In the genomic region with DNA sequence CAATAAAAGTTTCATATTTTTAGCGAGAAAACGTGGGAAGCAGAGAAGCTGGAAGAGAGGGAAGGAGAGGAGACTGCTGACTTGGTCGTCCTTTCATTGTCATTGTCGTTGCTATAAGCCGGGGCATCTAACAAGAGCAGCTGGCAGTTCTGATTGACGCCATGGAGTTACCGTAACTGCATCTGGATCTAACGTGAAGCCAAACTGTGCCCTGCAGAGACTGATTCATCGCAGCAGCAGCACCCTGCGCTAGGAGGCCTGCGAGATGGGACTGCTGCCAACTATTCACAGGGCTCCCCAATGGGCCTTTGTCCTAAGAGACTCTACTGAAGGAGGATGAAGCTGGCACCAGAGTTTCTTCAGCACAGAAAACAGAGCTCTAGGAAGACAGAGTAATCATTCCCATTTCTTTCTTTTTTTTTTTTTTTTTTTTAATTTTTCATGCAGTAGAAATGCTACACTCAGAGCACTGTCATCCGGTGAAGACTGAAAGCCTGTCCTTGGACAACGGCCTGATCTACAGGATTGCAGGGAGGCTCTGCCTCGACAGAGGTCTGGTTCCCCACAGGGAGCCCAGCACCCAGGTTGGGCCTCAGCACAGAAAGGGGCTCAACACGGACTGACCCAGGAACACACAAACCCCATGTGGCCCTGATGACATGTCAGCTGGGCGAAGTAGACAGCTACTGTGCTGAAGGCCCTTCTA, we compare ENCODE assay signal across 11 cellular contexts. TPM values are rescaled to one million over a fixed set of nuclear protein-coding genes. Genes with fewer than 3 reads are reported as not detected.
DNase-seq lines count a peak whose midpoint lies in the region; ATAC-seq and TF ChIP-seq lines count a peak whose summit lies in the region.
"Had no signal": no experiment of that assay in that cellular context is flagged by ENCODE, and none has a peak within 500 bp of the region (broad histone marks: within the 10 kb centered on the region; RNA-seq: fewer than 3 reads in every experiment).

No MANE protein-coding gene starts in this region.

- no peak overlapping the region for H3K4me3 ChIP-seq in gastroesophageal sphincter
- H3K4me3 ChIP-seq: A549 had no signal

- no peak for TF ChIP-seq EP300 in gastroesophageal sphincter (IDR thresholded peaks at IDR 0.05)

- H3K9me3 ChIP-seq in gastroesophageal sphincter, result no peaks in the 10 kb centered on the region
- H3K9me3 ChIP-seq: A549 had no signal

- peaks cover 0 to 9% of the 10 kb centered on the region in 2 donors for H3K36me3 ChIP-seq in gastroesophageal sphincter

- peak overlapping the region in 1 of 4 donors; percentile 19 for H3K27ac ChIP-seq in gastroesophageal sphincter
- H3K27ac ChIP-seq: A549 had no signal

- peaks cover 0 to 9% (median 0%) of the 10 kb centered on the region in 3 donors for H3K4me1 ChIP-seq in gastroesophageal sphincter
- H3K4me1 ChIP-seq: A549 had no signal

- no peak for TF ChIP-seq CTCF in gastroesophageal sphincter (IDR thresholded peaks at IDR 0.05)

- no peak for ATAC-seq in gastroesophageal sphincter
- ATAC-seq: A549 had no signal

- DNase-seq in NCI-H2227 (lab: John Stamatoyannopoulos, UW; ENCODE audit: unreplicated experiment), result peak; percentile 14
- no peak for DNase-seq in NCI-H2227 treated with DMSO at 0.1 percent for 48 hours (lab: John Stamatoyannopoulos, UW)
- peak; percentile 94 to 98 for DNase-seq in SHP77 (lab: John Stamatoyannopoulos, UW)
- DNase-seq in foreskin melanocyte, result peak; percentile 93
- DNase-seq in superior temporal gyrus (ENCODE audit: extremely low spot score), result peak; percentile 99
- no peak for DNase-seq in 8988T
- DNase-seq in T-helper 1 cell, result no peak
- DNase-seq: dermis blood vessel endothelial cell, MM.1S had no signal

- H3K27me3 ChIP-seq in gastroesophageal sphincter, result no peaks in the 10 kb centered on the region

- 78 to 82% methylated on average over 7 to 16 of the region's 16 CpGs for WGBS in gastroesophageal sphincter (ENCODE audit: low coverage in 1 of 2), 2 donors

- TF ChIP-seq POLR2A in gastroesophageal sphincter (IDR thresholded peaks at IDR 0.05), result no peak

RNA-seq across cellular contexts. Expression of a gene that starts 47.8 kb away (rescaled TPM):
- 10 to 100 TPM in 3 of 4 donors, 1 to 10 TPM in 1; 7.3 to 21.3 (median 15.7) TPM for total RNA-seq in gastroesophageal sphincter

Comparison
In these comparisons a context has a peak if more than half of its experiments do, and no peak if none do; other contexts are left out.
1. DNase-seq: peak in NCI-H2227 (single experiment), SHP77 (2 of 2), foreskin melanocyte (single experiment) and superior temporal gyrus (single experiment); none in NCI-H2227 treated with DMSO at 0.1 percent for 48 hours (single experiment), 8988T (single experiment) and T-helper 1 cell (0 of 5).